In the genomic region with DNA sequence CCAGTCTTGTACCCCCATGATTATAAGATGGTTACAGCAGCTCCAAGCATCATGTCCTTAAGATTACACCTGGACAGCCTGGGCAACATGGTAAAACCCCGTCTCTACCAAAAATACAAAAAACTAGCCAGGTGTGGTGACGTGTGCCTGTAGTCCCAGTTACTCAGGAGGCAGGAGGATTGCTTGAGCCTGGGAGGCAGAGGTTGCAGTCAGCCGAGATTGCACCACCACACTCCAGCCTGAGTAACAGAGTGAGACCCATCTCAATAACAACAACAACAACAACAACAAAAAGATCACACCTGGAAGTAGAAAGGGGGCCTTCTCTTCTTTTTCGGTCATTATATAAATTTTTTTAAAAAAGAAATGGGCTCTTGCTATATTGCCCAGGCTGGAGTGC, we compare ENCODE assay signal across 21 cellular contexts.
"Had no signal": no experiment of that assay in that cellular context is flagged by ENCODE, and none has a peak within 500 bp of the region (broad histone marks: within the 10 kb centered on the region; RNA-seq: fewer than 3 reads in every experiment).

No MANE protein-coding gene starts in this region.

- H3K27me3 ChIP-seq: Peyer's patch had no signal

- H3K27ac Mint-ChIP-seq: activated B cell treated with CpG ODN at 0.5 μM for 24 hours; activated CD4-positive, alpha-beta memory T cell treated with anti-CD3 and anti-CD28 coated beads, Interleukin-2, amount 10 ng/mL, durations not matched to agents 7 days and 5 days; activated CD4-positive, alpha-beta T cell treated with anti-CD3 and anti-CD28 coated beads for 36 hours; activated naive CD4-positive, alpha-beta T cell treated with anti-CD3 and anti-CD28 coated beads, Interleukin-2, amount 10 ng/mL, durations not matched to agents 7 days and 5 days; activated naive CD8-positive, alpha-beta T cell treated with anti-CD3 and anti-CD28 coated beads for 36 hours; activated T-cell treated with anti-CD3 and anti-CD28 coated beads, Interleukin-2, amount 50 U/mL, for 72 hours; activated T-helper 2 cell treated with anti-CD3 and anti-CD28 coated beads, Interferon-gamma antibody, Interleukin-2, Interleukin-4, amounts not matched to agents 10 μg/mL and 5 μg/mL and 100 μg/mL, durations not matched to agents 14 hours and 24 hours and 36 hours; T-helper 17 cell had no signal

- H3K4me3 Mint-ChIP-seq: activated B cell treated with CpG ODN at 0.5 μM for 24 hours; activated CD4-positive, alpha-beta memory T cell treated with anti-CD3 and anti-CD28 coated beads, Interleukin-2, amount 10 ng/mL, durations not matched to agents 7 days and 5 days; activated CD4-positive, alpha-beta T cell treated with anti-CD3 and anti-CD28 coated beads for 36 hours; activated naive CD4-positive, alpha-beta T cell treated with anti-CD3 and anti-CD28 coated beads, Interleukin-2, amount 10 ng/mL, durations not matched to agents 7 days and 5 days; activated naive CD8-positive, alpha-beta T cell treated with anti-CD3 and anti-CD28 coated beads for 36 hours; activated T-cell treated with anti-CD3 and anti-CD28 coated beads, Interleukin-2, amount 50 U/mL, for 72 hours; T-helper 17 cell had no signal

- ATAC-seq: activated CD4-positive, alpha-beta T cell treated with anti-CD3 and anti-CD28 coated beads for 36 hours; activated T-cell treated with anti-CD3 and anti-CD28 coated beads, Interleukin-2, amount 50 U/mL, for 72 hours; T-helper 17 cell had no signal

- H3K9me3 ChIP-seq: Peyer's patch had no signal

- H3K9me3 Mint-ChIP-seq: activated B cell treated with CpG ODN at 0.5 μM for 24 hours; activated CD4-positive, alpha-beta memory T cell treated with anti-CD3 and anti-CD28 coated beads, Interleukin-2, amount 10 ng/mL, durations not matched to agents 7 days and 5 days; activated naive CD4-positive, alpha-beta T cell treated with anti-CD3 and anti-CD28 coated beads, Interleukin-2, amount 10 ng/mL, durations not matched to agents 7 days and 5 days; activated naive CD8-positive, alpha-beta T cell treated with anti-CD3 and anti-CD28 coated beads for 36 hours; activated T-cell treated with anti-CD3 and anti-CD28 coated beads, Interleukin-2, amount 50 U/mL, for 72 hours; activated T-helper 2 cell treated with anti-CD3 and anti-CD28 coated beads, Interferon-gamma antibody, Interleukin-2, Interleukin-4, amounts not matched to agents 10 μg/mL and 5 μg/mL and 100 μg/mL, durations not matched to agents 14 hours and 24 hours and 36 hours had no signal

- H3K27ac ChIP-seq: Peyer's patch had no signal

- H3K36me3 ChIP-seq: Peyer's patch had no signal

- DNase-seq: activated B cell treated with CpG ODN at 0.5 μM for 24 hours; activated CD4-positive, alpha-beta memory T cell treated with anti-CD3 and anti-CD28 coated beads, Interleukin-2, amount 10 ng/mL, durations not matched to agents 7 days and 5 days; activated CD4-positive, alpha-beta T cell treated with anti-CD3 and anti-CD28 coated beads for 36 hours; activated CD4-positive, alpha-beta T cell treated with anti-CD3 and anti-CD28 coated beads, Interleukin-2, amount 50 U/mL, for 1 hour; activated CD8-positive, alpha-beta memory T cell treated with anti-CD3 and anti-CD28 coated beads, Interleukin-2, amount 50 U/mL, for 4 hours; activated gamma-delta T cell treated with Interleukin-2 at 50 U/mL for 16 hours; activated naive CD4-positive, alpha-beta T cell treated with anti-CD3 and anti-CD28 coated beads, Interleukin-2, amount 10 ng/mL, durations not matched to agents 7 days and 5 days; activated naive CD8-positive, alpha-beta T cell treated with anti-CD3 and anti-CD28 coated beads for 36 hours; activated T-cell treated with anti-CD3 and anti-CD28 coated beads, Interleukin-2, amount 50 U/mL, for 72 hours; NCI-H1105 treated with DMSO at 0.1 percent for 48 hours; NCI-H1436 treated with DMSO at 0.1 percent for 48 hours; NCI-H187; NCI-H2081; NCI-H510A treated with DMSO at 0.1 percent for 48 hours; NCI-H69; NK-92 treated with Interleukin-12 subunit alpha and Interleukin-12 subunit beta, amount 100 ng/mL, for 24 hours; Peyer's patch; SHP77 treated with DMSO at 0.1 percent for 48 hours; T-helper 17 cell; T-helper 9 cell had no signal

- H3K4me3 ChIP-seq: Peyer's patch had no signal

- H3K36me3 Mint-ChIP-seq: activated naive CD4-positive, alpha-beta T cell treated with anti-CD3 and anti-CD28 coated beads, Interleukin-2, amount 10 ng/mL, durations not matched to agents 7 days and 5 days; activated naive CD8-positive, alpha-beta T cell treated with anti-CD3 and anti-CD28 coated beads for 36 hours had no signal
